Comparison of ENCODE assay signal across 9 cellular contexts in the genomic region with DNA sequence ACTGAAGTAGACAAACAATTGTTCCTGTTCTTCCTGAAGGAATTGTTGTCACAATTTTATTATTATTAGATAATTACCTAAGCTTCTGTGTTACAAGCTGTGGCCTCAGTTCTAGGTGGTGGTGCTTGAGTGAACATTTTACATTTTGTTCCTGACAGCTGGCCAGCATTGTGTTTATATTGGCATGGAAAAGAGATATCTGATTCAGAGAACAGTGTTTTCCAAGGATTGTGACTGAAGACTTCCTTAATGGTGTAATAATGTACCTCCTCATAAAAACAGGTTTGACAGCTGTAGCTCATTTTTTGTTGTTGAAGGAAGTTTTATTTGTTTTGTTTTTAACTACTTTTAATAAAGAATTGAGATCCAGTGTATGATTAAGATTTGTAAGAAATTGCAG.
DNase-seq lines count a peak whose midpoint lies in the region; ATAC-seq lines count a peak whose summit lies in the region.
"Had no signal": no experiment of that assay in that cellular context is flagged by ENCODE, and none has a peak within 500 bp of the region (broad histone marks: within the 10 kb centered on the region; RNA-seq: fewer than 3 reads in every experiment).

No MANE protein-coding gene starts in this region.

- DNase-seq in EL: peak; percentile 70
- DNase-seq in NCI-H510A (lab: John Stamatoyannopoulos, UW): peak; percentile 6
- peak; percentile 66 for DNase-seq in fibroblast of gingiva (ENCODE audit: low read depth)
- peak; percentile 71 for DNase-seq in pulmonary artery endothelial cell (ENCODE audit: low read depth, low spot score)
- no peak for DNase-seq in SW 1271 (lab: John Stamatoyannopoulos, UW)
- no peak for DNase-seq in germinal center (ENCODE audit: low spot score)
- no peak for DNase-seq in RKO (ENCODE audit: low spot score)
- DNase-seq: effector memory CD4-positive, alpha-beta T cell had no signal

- ATAC-seq in HG02981 (IDR thresholded peaks at IDR 0.05; ENCODE audit: unreplicated experiment): no peak

Comparison
In these comparisons a context has a peak if more than half of its experiments do, and no peak if none do; other contexts are left out.
1. DNase-seq: peak in EL (single experiment), NCI-H510A (single experiment), fibroblast of gingiva (single experiment) and pulmonary artery endothelial cell (single experiment); none in SW 1271 (0 of 2), germinal center (single experiment) and RKO (single experiment).